Comparison of ENCODE assay signal across 8 cellular contexts in the genomic region with DNA sequence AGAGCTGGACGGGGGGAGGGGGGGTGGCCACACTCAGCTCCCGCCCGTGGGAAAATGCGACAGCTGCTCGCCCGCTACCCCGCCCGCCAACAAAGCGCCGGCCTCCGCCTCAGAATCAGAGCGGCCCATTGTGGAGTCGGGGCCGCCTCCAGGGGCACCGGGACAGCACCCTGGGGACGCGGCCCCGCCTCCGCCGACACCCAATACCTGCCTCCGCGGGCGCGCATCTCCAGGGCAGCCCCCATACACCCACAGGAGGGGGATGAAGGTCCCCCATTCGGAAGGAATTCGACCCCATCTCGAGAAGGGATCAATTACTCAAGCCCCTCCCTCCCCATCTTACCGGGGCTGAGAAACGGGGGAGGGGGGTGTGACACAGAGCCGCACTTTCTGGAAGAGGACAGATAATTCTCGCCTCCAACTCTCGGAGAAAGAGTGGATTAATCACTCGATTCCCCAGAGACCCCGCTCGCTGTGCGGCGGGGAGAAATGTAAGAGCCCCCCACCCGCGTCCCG. TPM values are rescaled to one million over a fixed set of nuclear protein-coding genes. Genes with fewer than 3 reads are reported as not detected.
DNase-seq lines count a peak whose midpoint lies in the region; FAIRE-seq and TF ChIP-seq lines count a peak whose summit lies in the region.

No MANE protein-coding gene starts in this region.

- no peak overlapping the region for H2AFZ ChIP-seq in neural progenitor cell (replicated peaks)

- peaks cover 2% of the 10 kb centered on the region for H3K27me3 Mint-ChIP-seq in neural progenitor cell (ENCODE audit: insufficient read depth, low read depth)
- no peaks in the 10 kb centered on the region for H3K27me3 Mint-ChIP-seq in type B pancreatic cell

- no peaks in the 10 kb centered on the region for H3K9me3 ChIP-seq in neural progenitor cell (ENCODE audit: low read depth)

- H3F3A ChIP-seq in neural progenitor cell (ENCODE audit: low read depth), result peaks cover 41% of the 10 kb centered on the region

- H3K36me3 Mint-ChIP-seq in neural progenitor cell, result no peaks in the 10 kb centered on the region
- H3K36me3 Mint-ChIP-seq in type B pancreatic cell, result no peaks in the 10 kb centered on the region

- FAIRE-seq in frontal cortex (lab: Jason Lieb, UNC), result no peak

- H3K4me3 Mint-ChIP-seq in neural progenitor cell (peak overlapping the region; percentile 92), type B pancreatic cell (peak overlapping the region; percentile 86)

- no peaks in the 10 kb centered on the region for H3K36me3 ChIP-seq in neural progenitor cell

- H3K27ac Mint-ChIP-seq in neural progenitor cell, result no peak overlapping the region
- no peak overlapping the region for H3K27ac Mint-ChIP-seq in type B pancreatic cell

- peak overlapping the region; percentile 73 for H3K9ac ChIP-seq in neural progenitor cell

- H3K79me2 ChIP-seq in neural progenitor cell (ENCODE audit: low read depth), result peaks cover 56% of the 10 kb centered on the region

- peak overlapping the region; percentile 99 for H3K4me3 ChIP-seq in neural progenitor cell

- TF ChIP-seq CTCF in neural progenitor cell (IDR thresholded peaks at IDR 0.05) (no peak), type B pancreatic cell (conservative IDR thresholded peaks at IDR 0.05) (no peak)

- DNase-seq in DMS79 (lab: John Stamatoyannopoulos, UW), result peak; percentile 8
- peak; percentile 56 for DNase-seq in NCI-H69 (lab: John Stamatoyannopoulos, UW)
- DNase-seq in activated effector memory CD4-positive, alpha-beta T cell treated with Interleukin-2 at 50 U/mL for 16 hours, result peak; percentile 37
- DNase-seq in frontal cortex (ENCODE audit: low spot score in 2 of 2), result peak; percentile 82 to 94
- peak; percentile 71 for DNase-seq in neural progenitor cell (ENCODE audit: low spot score)
- DNase-seq in type B pancreatic cell (ENCODE audit: extremely low spot score, unreplicated experiment), result no peak
- no peak for DNase-seq in NCI-H524 treated with DMSO at 0.1 percent for 48 hours (lab: John Stamatoyannopoulos, UW)
- DNase-seq in mesenteric fat pad (ENCODE audit: low spot score), result no peak

- peaks cover 13% of the 10 kb centered on the region for H3K27me3 ChIP-seq in neural progenitor cell

- H4K20me1 ChIP-seq in neural progenitor cell (ENCODE audit: low read depth), result peaks cover 63% of the 10 kb centered on the region

- H3K9me3 Mint-ChIP-seq in neural progenitor cell (no peaks in the 10 kb centered on the region), type B pancreatic cell (no peaks in the 10 kb centered on the region)

- H3K4me1 Mint-ChIP-seq in neural progenitor cell, result peaks cover 49% of the 10 kb centered on the region
- H3K4me1 Mint-ChIP-seq in type B pancreatic cell (ENCODE audit: unreplicated experiment), result no peaks in the 10 kb centered on the region

- no peak overlapping the region for H3K27ac ChIP-seq in neural progenitor cell

- peak overlapping the region; percentile 86 for H3K4me2 ChIP-seq in neural progenitor cell

- peaks cover 58% of the 10 kb centered on the region for H3K4me1 ChIP-seq in neural progenitor cell

RNA-seq across cellular contexts. Expression of gene NOTCH1, which starts 1.2 kb away (rescaled TPM):
- total RNA-seq in frontal cortex, result 15.9 TPM
- total RNA-seq in neural progenitor cell (ENCODE audit: low replicate concordance), result 11.7 and 32.4 TPM in 2 replicates
- 36.5 and 53.1 TPM in 2 replicates for total RNA-seq in type B pancreatic cell (ENCODE audit: low replicate concordance)
- total RNA-seq in mesenteric fat pad, result 89.5 TPM

Comparison
In these comparisons a context has a peak if more than half of its experiments do, and no peak if none do; other contexts are left out.
1. DNase-seq: peak in DMS79 (single experiment), NCI-H69 (single experiment), activated effector memory CD4-positive, alpha-beta T cell treated with Interleukin-2 at 50 U/mL for 16 hours (single experiment), frontal cortex (2 of 2) and neural progenitor cell (single experiment); none in type B pancreatic cell (single experiment), NCI-H524 treated with DMSO at 0.1 percent for 48 hours (single experiment) and mesenteric fat pad (single experiment).